19 cellular contexts compared by ENCODE assay signal in genomic region chrX:56751071-56751470, GRCh38. TPM values are rescaled to one million over a fixed set of nuclear protein-coding genes. Genes with fewer than 3 reads are reported as not detected.
DNase-seq lines count a peak whose midpoint lies in the region; ATAC-seq, FAIRE-seq and TF ChIP-seq lines count a peak whose summit lies in the region.
"Had no signal": no experiment of that assay in that cellular context is flagged by ENCODE, and none has a peak within 500 bp of the region (broad histone marks: within the 10 kb centered on the region; RNA-seq: fewer than 3 reads in every experiment).

No MANE protein-coding gene starts in this region.

- H3K9me3 ChIP-seq in T-helper 17 cell (ENCODE audit: control insufficient read depth, low read length, poor library complexity, severe bottlenecking) = no peaks in the 10 kb centered on the region
- H3K9me3 ChIP-seq: MG63, Peyer's patch had no signal

- no peak for TF ChIP-seq CTCF in RWPE1 (conservative IDR thresholded peaks at IDR 0.05; ENCODE audit: low read depth)

- H3K36me3 Mint-ChIP-seq in activated T-cell treated with anti-CD3 and anti-CD28 coated beads, Interleukin-2, amount 50 U/mL, for 72 hours (ENCODE audit: insufficient read depth in 2 of 2) = peaks cover 7 to 13% of the 10 kb centered on the region in 2 donors
- H3K36me3 Mint-ChIP-seq in T-helper 17 cell (ENCODE audit: low read depth) = no peaks in the 10 kb centered on the region

- H3K9me3 Mint-ChIP-seq in activated T-cell treated with anti-CD3 and anti-CD28 coated beads, Interleukin-2, amount 50 U/mL, for 72 hours = peaks cover 0 to 1% of the 10 kb centered on the region in 2 donors

- DNase-seq in activated T-cell treated with anti-CD3 and anti-CD28 coated beads, Interleukin-2, amount 50 U/mL, for 72 hours = no peak
- DNase-seq in activated T-cell treated with anti-CD3 and anti-CD28 coated beads for 4 hours = no peak
- DNase-seq in T-helper 17 cell = no peak
- DNase-seq in kidney glomerular epithelial cell (lab: John Stamatoyannopoulos, UW) = peak; percentile 8
- DNase-seq in DMS53 (lab: John Stamatoyannopoulos, UW) = no peak
- no peak for DNase-seq in HTR-8/SVneo (ENCODE audit: insufficient read length, low spot score)
- DNase-seq in RWPE1 (ENCODE audit: low spot score) = no peak
- DNase-seq: C1 segment of cervical spinal cord, DMS79, GF-D8, KG1, MG63, NCI-H1105, NCI-H1694 treated with DMSO at 0.1 percent for 48 hours, NCI-H446, Peyer's patch, SHP77 treated with DMSO at 0.1 percent for 48 hours had no signal

- H3K27ac Mint-ChIP-seq in activated T-cell treated with anti-CD3 and anti-CD28 coated beads, Interleukin-2, amount 50 U/mL, for 72 hours = peak overlapping the region; percentile 40
- peak overlapping the region; percentile 81 for H3K27ac Mint-ChIP-seq in T-helper 17 cell

- ATAC-seq in activated T-cell treated with anti-CD3 and anti-CD28 coated beads, Interleukin-2, amount 50 U/mL, for 72 hours (replicated peaks in 1 of 2) = no peak
- ATAC-seq in T-helper 17 cell (no peak), HG03095 (IDR thresholded peaks at IDR 0.05; ENCODE audit: unreplicated experiment) (no peak)

- FAIRE-seq in HTR-8/SVneo (lab: Jason Lieb, UNC) = no peak

- peaks cover 16% of the 10 kb centered on the region for H3K27me3 Mint-ChIP-seq in activated T-cell treated with anti-CD3 and anti-CD28 coated beads, Interleukin-2, amount 50 U/mL, for 72 hours (ENCODE audit: low read depth)
- H3K27me3 Mint-ChIP-seq in T-helper 17 cell = no peaks in the 10 kb centered on the region

- POLR2A ChIA-PET in RWPE1 (lab: Yijun Ruan, JAX; ENCODE audit: low non-redundant PET) = no interaction called here

- CTCF ChIA-PET in RWPE1 (lab: Yijun Ruan, JAX) = no interaction called here

- H3K4me1 Mint-ChIP-seq in activated T-cell treated with anti-CD3 and anti-CD28 coated beads, Interleukin-2, amount 50 U/mL, for 72 hours (ENCODE audit: low read depth) = no peaks in the 10 kb centered on the region
- peaks cover 36% of the 10 kb centered on the region for H3K4me1 Mint-ChIP-seq in T-helper 17 cell

- no peak overlapping the region for H3K27ac ChIP-seq in RWPE1
- H3K27ac ChIP-seq: 22Rv1, Peyer's patch had no signal

- no peak overlapping the region for H3K4me3 Mint-ChIP-seq in activated T-cell treated with anti-CD3 and anti-CD28 coated beads, Interleukin-2, amount 50 U/mL, for 72 hours
- no peak overlapping the region for H3K4me3 Mint-ChIP-seq in T-helper 17 cell

RNA-seq across cellular contexts. Expression of gene NBDY, which starts 22.0 kb away (rescaled TPM):
- total RNA-seq in activated T-cell treated with anti-CD3 and anti-CD28 coated beads, Interleukin-2, amount 50 U/mL, for 72 hours = 10 to 100 TPM; 57.7 to 66.5 TPM
- total RNA-seq in T-helper 17 cell = 10 to 100 TPM; 29.8 to 39.8 TPM
